ENCODE assay signal across 8 cellular contexts in genomic region chr1:11285883-11286734, GRCh38. TPM values are rescaled to one million over a fixed set of nuclear protein-coding genes. Genes with fewer than 3 reads are reported as not detected.
A peak's percentile ranks its signal among the peaks of the same experiment; 100 is the strongest.
DNase-seq lines count a peak whose midpoint lies in the region; ATAC-seq and TF ChIP-seq lines count a peak whose summit lies in the region.

No MANE protein-coding gene starts in this region.

- peaks cover 0 to 7% (median 0%) of the 10 kb centered on the region in 4 donors for H3K4me1 ChIP-seq in liver (ENCODE audit: control insufficient read depth in 4 of 4, insufficient read depth in 4 of 4, low read length in 3 of 4)
- peaks cover 7 to 44% (median 14%) of the 10 kb centered on the region in 6 donors for H3K4me1 ChIP-seq in spleen

- H3K4me3 ChIP-seq in liver (ENCODE audit: low read depth in 1 of 3, low read length in 3 of 3), result no peak overlapping the region
- H3K4me3 ChIP-seq in spleen, result no peak overlapping the region

- CTCF ChIA-PET in CD4-positive, alpha-beta T cell (lab: Charles Lee), result interaction anchor here (1.1 kb wide), 1 partner anchor 33 kb away, joined by 3 read pairs; no protein-coding TSS in a partner anchor

- H3K36me3 ChIP-seq in liver (ENCODE audit: control insufficient read depth in 4 of 4, insufficient read depth in 3 of 4, low read depth in 1 of 4, low read length in 3 of 4) (peaks cover 2 to 22% (median 17%) of the 10 kb centered on the region in 4 donors), spleen (peaks cover 0 to 74% (median 33%) of the 10 kb centered on the region in 6 donors)

- no peaks in the 10 kb centered on the region for H3K27me3 Mint-ChIP-seq in CD4-positive, alpha-beta T cell
- H3K27me3 Mint-ChIP-seq in activated naive CD8-positive, alpha-beta T cell treated with anti-CD3 and anti-CD28 coated beads, Interleukin-2, amount 10 ng/mL, durations not matched to agents 7 days and 5 days, result no peaks in the 10 kb centered on the region

- H3K9ac ChIP-seq in liver (ENCODE audit: low read depth in 1 of 2, low read length in 2 of 2), result no peak overlapping the region

- H3K9me3 Mint-ChIP-seq in CD4-positive, alpha-beta T cell, result no peaks in the 10 kb centered on the region
- no peaks in the 10 kb centered on the region for H3K9me3 Mint-ChIP-seq in activated naive CD8-positive, alpha-beta T cell treated with anti-CD3 and anti-CD28 coated beads, Interleukin-2, amount 10 ng/mL, durations not matched to agents 7 days and 5 days

- peaks cover 79% of the 10 kb centered on the region for H3K36me3 Mint-ChIP-seq in CD4-positive, alpha-beta T cell (ENCODE audit: low read depth)
- H3K36me3 Mint-ChIP-seq in activated naive CD8-positive, alpha-beta T cell treated with anti-CD3 and anti-CD28 coated beads, Interleukin-2, amount 10 ng/mL, durations not matched to agents 7 days and 5 days, result peaks cover 40% of the 10 kb centered on the region

- no peak for ATAC-seq in CD4-positive, alpha-beta T cell (ENCODE audit: poor library complexity)
- no peak for ATAC-seq in activated naive CD8-positive, alpha-beta T cell treated with anti-CD3 and anti-CD28 coated beads, Interleukin-2, amount 10 ng/mL, durations not matched to agents 7 days and 5 days (ENCODE audit: low read depth)
- ATAC-seq in HG03139 (IDR thresholded peaks at IDR 0.05; ENCODE audit: unreplicated experiment), result no peak

- H3K27ac Mint-ChIP-seq in CD4-positive, alpha-beta T cell, result peak overlapping the region; percentile 96
- H3K27ac Mint-ChIP-seq in activated naive CD8-positive, alpha-beta T cell treated with anti-CD3 and anti-CD28 coated beads, Interleukin-2, amount 10 ng/mL, durations not matched to agents 7 days and 5 days, result peak overlapping the region; percentile 79

- POLR2A ChIA-PET in CD4-positive, alpha-beta T cell (lab: Charles Lee), result interaction anchor here (1.4 kb wide), 1 partner anchor 24 kb away, joined by 3 read pairs; the partner anchor contains the start of gene MTOR
- POLR2A ChIA-PET in activated naive CD8-positive, alpha-beta T cell treated with anti-CD3 and anti-CD28 coated beads, Interleukin-2, amount 10 ng/mL, durations not matched to agents 7 days and 5 days (lab: Charles Lee), result interaction anchor here (0.6 to 1.2 kb wide), 3 partner anchors 13 to 120 kb away, joined by 3 read pairs; partner anchors contain the start of gene MTOR

- H3K27me3 ChIP-seq in CD4-positive, alpha-beta T cell (ENCODE audit: control insufficient read depth, insufficient read depth, low read length), result no peaks in the 10 kb centered on the region
- H3K27me3 ChIP-seq in liver (ENCODE audit: control insufficient read depth in 4 of 4, insufficient read depth in 4 of 4, low read length in 3 of 4) (no peaks in the 10 kb centered on the region), spleen (replicated peaks in 1 of 7) (no peaks in the 10 kb centered on the region)

- peaks cover 82% of the 10 kb centered on the region for H3K4me1 Mint-ChIP-seq in CD4-positive, alpha-beta T cell (ENCODE audit: low read depth)
- peaks cover 45% of the 10 kb centered on the region for H3K4me1 Mint-ChIP-seq in activated naive CD8-positive, alpha-beta T cell treated with anti-CD3 and anti-CD28 coated beads, Interleukin-2, amount 10 ng/mL, durations not matched to agents 7 days and 5 days

- DNase-seq in CD4-positive, alpha-beta T cell, result no peak
- peak; percentile 9 for DNase-seq in HT-29 (ENCODE audit: low spot score)
- no peak for DNase-seq in activated naive CD8-positive, alpha-beta T cell treated with anti-CD3 and anti-CD28 coated beads, Interleukin-2, amount 10 ng/mL, durations not matched to agents 7 days and 5 days
- no peak for DNase-seq in HK-2 (ENCODE audit: unreplicated experiment)
- no peak for DNase-seq in spleen
- DNase-seq in stimulated activated CD4-positive, alpha-beta T cell treated with anti-CD3 and anti-CD28 coated beads, Interleukin-4, amount 100 ng/mL, for 24 hours, result no peak

- H3K4me3 Mint-ChIP-seq in CD4-positive, alpha-beta T cell, result peak overlapping the region; percentile 84
- no peak overlapping the region for H3K4me3 Mint-ChIP-seq in activated naive CD8-positive, alpha-beta T cell treated with anti-CD3 and anti-CD28 coated beads, Interleukin-2, amount 10 ng/mL, durations not matched to agents 7 days and 5 days

- intact Hi-C loops in CD4-positive, alpha-beta T cell (cut with DNase I, micrococcal nuclease), result no loop called here
- intact Hi-C loops in spleen (cut with DNase I; ENCODE audit: low total_unique reads), result no loop called here

- peak overlapping the region; percentile 41 for H3K27ac ChIP-seq in CD4-positive, alpha-beta T cell (ENCODE audit: low read depth, low read length)
- no peak overlapping the region for H3K27ac ChIP-seq in liver (ENCODE audit: low read depth in 1 of 2, low read length in 2 of 2)
- no peak overlapping the region for H3K27ac ChIP-seq in spleen

- no peaks in the 10 kb centered on the region for H3K9me3 ChIP-seq in CD4-positive, alpha-beta T cell (ENCODE audit: control insufficient read depth, low read length)
- H3K9me3 ChIP-seq in liver (ENCODE audit: control insufficient read depth in 4 of 4, low read length in 3 of 4) (no peaks in the 10 kb centered on the region), spleen (no peaks in the 10 kb centered on the region)

- 94% methylated on average over 7 of the region's 7 CpGs for WGBS in liver
- 88 to 95% (median 94%) methylated on average over 7 of the region's 7 CpGs for WGBS in spleen, 5 donors

- TF ChIP-seq RAD21 in liver (IDR thresholded peaks at IDR 0.05), result peak; percentile 38 to 44

- no peak for TF ChIP-seq POLR2A in spleen (IDR thresholded peaks at IDR 0.05)

- TF ChIP-seq CTCF in CD4-positive, alpha-beta T cell (IDR thresholded peaks at IDR 0.05), result peak; percentile 29
- no peak for TF ChIP-seq CTCF in liver (IDR thresholded peaks at IDR 0.05; ENCODE audit: low read depth, low read length, missing input control)
- TF ChIP-seq CTCF in spleen (IDR thresholded peaks at IDR 0.05 in 8 of 11, conservative IDR thresholded peaks at IDR 0.05 in 3 of 11), result no peak

TF ChIP-seq in liver, 16 proteins besides CTCF, POLR2A, EP300 and RAD21:
- TF ChIP-seq ZBTB33 (IDR thresholded peaks at IDR 0.05), result no peak
- TF ChIP-seq ATF3 (IDR thresholded peaks at IDR 0.05), result no peak
- TF ChIP-seq REST (IDR thresholded peaks at IDR 0.05), result no peak
- no peak for TF ChIP-seq SP1 (IDR thresholded peaks at IDR 0.05)
- no peak for TF ChIP-seq EGR1 (IDR thresholded peaks at IDR 0.05; ENCODE audit: low read depth in 2 of 2)
- no peak for TF ChIP-seq FOXA1 (IDR thresholded peaks at IDR 0.05)

RNA-seq across cellular contexts. Expression of gene UBIAD1, which starts 13.1 kb away (rescaled TPM):
- total RNA-seq in CD4-positive, alpha-beta T cell, result 10 to 100 TPM; 19.2 to 19.3 TPM
- 15.9 and 18.1 TPM in 2 replicates for total RNA-seq in HT-29 (2014; rRNA removed; shearing (Covaris generic))
- total RNA-seq in activated naive CD8-positive, alpha-beta T cell treated with anti-CD3 and anti-CD28 coated beads, Interleukin-2, amount 10 ng/mL, durations not matched to agents 7 days and 5 days, result 10 to 100 TPM; 26.5 to 28.9 TPM
- total RNA-seq in liver (10 to 100 TPM in 1 of 2 donors, 1 to 10 TPM in 1; 5.4 to 10.2 TPM), spleen (10 to 100 TPM; 14.2 to 18.5 (median 18.0) TPM)
- polyA plus RNA-seq in liver (1 to 10 TPM; 8.7 to 9.0 TPM), spleen (1 to 10 TPM; 6.8 to 9.7 (median 7.8) TPM)

RNA-seq across cellular contexts. Expression of gene MTOR, which starts 23.8 kb away (rescaled TPM):
- 10 to 100 TPM; 27.3 to 28.9 TPM for total RNA-seq in CD4-positive, alpha-beta T cell
- 38.0 and 42.5 TPM in 2 replicates for total RNA-seq in HT-29 (2014; rRNA removed; shearing (Covaris generic))
- 10 to 100 TPM; 40.7 to 45.4 TPM for total RNA-seq in activated naive CD8-positive, alpha-beta T cell treated with anti-CD3 and anti-CD28 coated beads, Interleukin-2, amount 10 ng/mL, durations not matched to agents 7 days and 5 days
- total RNA-seq in liver (10 to 100 TPM; 21.8 to 45.0 TPM), spleen (10 to 100 TPM; 28.4 to 50.9 (median 37.5) TPM)
- polyA plus RNA-seq in liver (10 to 100 TPM; 11.6 to 18.0 TPM), spleen (10 to 100 TPM; 12.5 to 16.5 (median 14.6) TPM)
